In the genomic region with DNA sequence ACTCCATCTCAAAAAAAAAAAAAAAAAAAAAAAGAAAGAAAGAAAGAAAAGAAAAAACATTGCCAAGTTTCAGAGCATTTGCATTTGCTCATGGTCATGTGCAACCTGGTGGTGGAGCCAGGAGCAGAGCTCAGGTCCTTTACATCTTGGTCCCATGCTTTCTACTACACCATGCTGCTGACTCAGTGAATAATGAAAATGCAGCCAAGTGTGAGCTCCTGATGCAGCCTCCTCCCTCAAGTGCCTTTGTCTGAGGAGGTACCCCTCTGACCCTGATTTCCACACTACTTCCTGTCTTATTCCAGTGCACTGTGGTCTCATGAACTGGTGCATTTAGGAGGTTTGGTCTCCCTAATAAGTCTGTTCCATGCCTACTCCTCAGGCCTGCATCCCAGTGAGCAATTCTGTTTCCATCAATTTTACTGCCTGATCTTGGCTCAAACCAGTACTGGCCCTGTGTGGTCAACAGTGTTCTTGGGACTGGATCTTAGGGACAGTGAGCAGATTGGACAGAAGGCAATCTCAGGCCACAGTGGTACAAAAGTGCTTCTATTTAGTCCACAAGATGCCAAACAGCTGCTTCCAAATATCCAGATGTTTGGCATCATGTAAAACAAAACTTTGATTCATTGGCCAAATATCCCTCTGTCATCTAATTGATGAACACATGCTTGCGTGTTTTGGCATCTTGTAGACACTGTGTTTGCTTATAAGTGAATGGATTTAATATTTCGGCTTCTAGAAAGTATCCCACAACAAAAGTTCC, we compare ENCODE assay signal across 16 cellular contexts. TPM values are rescaled to one million over a fixed set of nuclear protein-coding genes. Genes with fewer than 3 reads are reported as not detected.
DNase-seq lines count a peak whose midpoint lies in the region; ATAC-seq and TF ChIP-seq lines count a peak whose summit lies in the region.
"Had no signal": no experiment of that assay in that cellular context is flagged by ENCODE, and none has a peak within 500 bp of the region (broad histone marks: within the 10 kb centered on the region; RNA-seq: fewer than 3 reads in every experiment).

No MANE protein-coding gene starts in this region.

- 81% methylated on average over 2 of the region's 2 CpGs for WGBS in liver
- 51% methylated on average over 2 of the region's 2 CpGs for WGBS in suprapubic skin

- no peak overlapping the region for H3K9ac ChIP-seq in liver (ENCODE audit: low read depth in 1 of 2, low read length in 2 of 2)

- no peak for TF ChIP-seq RAD21 in liver (IDR thresholded peaks at IDR 0.05)

- H3K4me3 ChIP-seq in fibroblast of the aortic adventitia (ENCODE audit: low read depth, low read length) (no peak overlapping the region), liver (ENCODE audit: low read depth in 1 of 3, low read length in 3 of 3) (no peak overlapping the region), upper lobe of right lung (no peak overlapping the region), suprapubic skin (no peak overlapping the region)

- TF ChIP-seq EP300 in suprapubic skin (IDR thresholded peaks at IDR 0.05), result no peak

- no peaks in the 10 kb centered on the region for H3K9me3 ChIP-seq in liver (ENCODE audit: control insufficient read depth in 4 of 4, low read length in 3 of 4)
- no peaks in the 10 kb centered on the region for H3K9me3 ChIP-seq in upper lobe of right lung
- H3K9me3 ChIP-seq in suprapubic skin, result no peaks in the 10 kb centered on the region

- intact Hi-C loops in upper lobe of right lung (cut with DNase I), result no loop called here

- H3K27me3 ChIP-seq in liver (ENCODE audit: control insufficient read depth in 4 of 4, insufficient read depth in 4 of 4, low read length in 3 of 4) (no peaks in the 10 kb centered on the region), upper lobe of right lung (no peaks in the 10 kb centered on the region), suprapubic skin (no peaks in the 10 kb centered on the region)

- H3K27ac ChIP-seq in liver (ENCODE audit: low read depth in 1 of 2, low read length in 2 of 2) (no peak overlapping the region), upper lobe of right lung (no peak overlapping the region), suprapubic skin (no peak overlapping the region)
- H3K27ac ChIP-seq: C4-2B had no signal

- ATAC-seq in upper lobe of right lung, result peak; percentile 23
- ATAC-seq in GM21825 (IDR thresholded peaks at IDR 0.05; ENCODE audit: unreplicated experiment), result no peak

- DNase-seq in RPMI7951 (ENCODE audit: low read depth) (peak; percentile 16), fibroblast of the aortic adventitia (ENCODE audit: low read depth) (peak; percentile 80), upper lobe of right lung (no peak), SHP77 treated with DMSO at 0.1 percent for 48 hours (lab: John Stamatoyannopoulos, UW) (no peak), suprapubic skin (ENCODE audit: low spot score in 2 of 2) (no peak)
- DNase-seq: activated CD4-positive, alpha-beta T cell treated with anti-CD3 and anti-CD28 coated beads for 1 hour; activated CD8-positive, alpha-beta memory T cell treated with anti-CD3 and anti-CD28 coated beads, Interleukin-2, amount 50 U/mL, for 4 hours; activated naive CD4-positive, alpha-beta T cell treated with Interleukin-2 at 50 U/mL for 16 hours; DMS79; effector CD4-positive, alpha-beta T cell; Kasumi-1; NCI-H1417 treated with DMSO at 0.1 percent for 48 hours; NCI-H345 had no signal

- TF ChIP-seq POLR2A in suprapubic skin (IDR thresholded peaks at IDR 0.05), result no peak

- H3K4me1 ChIP-seq in liver (ENCODE audit: control insufficient read depth in 4 of 4, insufficient read depth in 4 of 4, low read length in 3 of 4) (peaks cover 0 to 4% (median 0%) of the 10 kb centered on the region in 4 donors), upper lobe of right lung (no peaks in the 10 kb centered on the region), suprapubic skin (no peaks in the 10 kb centered on the region)

- no peaks in the 10 kb centered on the region for H3K36me3 ChIP-seq in liver (ENCODE audit: control insufficient read depth in 4 of 4, insufficient read depth in 3 of 4, low read depth in 1 of 4, low read length in 3 of 4)
- H3K36me3 ChIP-seq in upper lobe of right lung, result no peaks in the 10 kb centered on the region
- no peaks in the 10 kb centered on the region for H3K36me3 ChIP-seq in suprapubic skin

- no peak for TF ChIP-seq CTCF in fibroblast of the aortic adventitia (IDR thresholded peaks at IDR 0.05; ENCODE audit: insufficient read depth, low read length)
- TF ChIP-seq CTCF in liver (IDR thresholded peaks at IDR 0.05; ENCODE audit: low read depth, low read length, missing input control), result no peak
- TF ChIP-seq CTCF in upper lobe of right lung (IDR thresholded peaks at IDR 0.05), result no peak
- no peak for TF ChIP-seq CTCF in suprapubic skin (IDR thresholded peaks at IDR 0.05)

TF ChIP-seq in liver, 16 proteins besides CTCF, POLR2A, EP300 and RAD21:
- TF ChIP-seq HNF4G (IDR thresholded peaks at IDR 0.05) (no peak), NR2F2 (IDR thresholded peaks at IDR 0.05) (peak; percentile 55)
- TF ChIP-seq, protein P1, sequence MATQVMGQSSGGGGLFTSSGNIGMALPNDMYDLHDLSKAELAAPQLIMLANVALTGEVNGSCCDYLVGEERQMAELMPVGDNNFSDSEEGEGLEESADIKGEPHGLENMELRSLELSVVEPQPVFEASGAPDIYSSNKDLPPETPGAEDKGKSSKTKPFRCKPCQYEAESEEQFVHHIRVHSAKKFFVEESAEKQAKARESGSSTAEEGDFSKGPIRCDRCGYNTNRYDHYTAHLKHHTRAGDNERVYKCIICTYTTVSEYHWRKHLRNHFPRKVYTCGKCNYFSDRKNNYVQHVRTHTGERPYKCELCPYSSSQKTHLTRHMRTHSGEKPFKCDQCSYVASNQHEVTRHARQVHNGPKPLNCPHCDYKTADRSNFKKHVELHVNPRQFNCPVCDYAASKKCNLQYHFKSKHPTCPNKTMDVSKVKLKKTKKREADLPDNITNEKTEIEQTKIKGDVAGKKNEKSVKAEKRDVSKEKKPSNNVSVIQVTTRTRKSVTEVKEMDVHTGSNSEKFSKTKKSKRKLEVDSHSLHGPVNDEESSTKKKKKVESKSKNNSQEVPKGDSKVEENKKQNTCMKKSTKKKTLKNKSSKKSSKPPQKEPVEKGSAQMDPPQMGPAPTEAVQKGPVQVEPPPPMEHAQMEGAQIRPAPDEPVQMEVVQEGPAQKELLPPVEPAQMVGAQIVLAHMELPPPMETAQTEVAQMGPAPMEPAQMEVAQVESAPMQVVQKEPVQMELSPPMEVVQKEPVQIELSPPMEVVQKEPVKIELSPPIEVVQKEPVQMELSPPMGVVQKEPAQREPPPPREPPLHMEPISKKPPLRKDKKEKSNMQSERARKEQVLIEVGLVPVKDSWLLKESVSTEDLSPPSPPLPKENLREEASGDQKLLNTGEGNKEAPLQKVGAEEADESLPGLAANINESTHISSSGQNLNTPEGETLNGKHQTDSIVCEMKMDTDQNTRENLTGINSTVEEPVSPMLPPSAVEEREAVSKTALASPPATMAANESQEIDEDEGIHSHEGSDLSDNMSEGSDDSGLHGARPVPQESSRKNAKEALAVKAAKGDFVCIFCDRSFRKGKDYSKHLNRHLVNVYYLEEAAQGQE (IDR thresholded peaks at IDR 0.05), result no peak
- TF ChIP-seq, protein P2, sequence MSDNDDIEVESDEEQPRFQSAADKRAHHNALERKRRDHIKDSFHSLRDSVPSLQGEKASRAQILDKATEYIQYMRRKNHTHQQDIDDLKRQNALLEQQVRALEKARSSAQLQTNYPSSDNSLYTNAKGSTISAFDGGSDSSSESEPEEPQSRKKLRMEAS (IDR thresholded peaks at IDR 0.05), result no peak

RNA-seq across cellular contexts. Expression of a gene that starts 28.8 kb away (rescaled TPM):
- total RNA-seq in RPMI7951 (2014; rRNA removed; shearing (Covaris generic)), result 5.8 TPM in 2 replicates
- total RNA-seq in fibroblast of the aortic adventitia (ENCODE audit: low replicate concordance), result 8.2 and 9.5 TPM in 2 replicates
- 1 to 10 TPM; 4.2 to 6.6 TPM for total RNA-seq in liver
- 1 to 10 TPM; 2.6 TPM for polyA plus RNA-seq in liver
- total RNA-seq in upper lobe of right lung, result 32.0 TPM
- total RNA-seq in suprapubic skin, result 10 to 100 TPM; 29.1 to 44.7 (median 34.9) TPM

Comparison
In these comparisons a context has a peak if more than half of its experiments do, and no peak if none do; other contexts are left out.
1. DNase-seq: peak in RPMI7951 (single experiment) and fibroblast of the aortic adventitia (single experiment); none in upper lobe of right lung (single experiment), SHP77 treated with DMSO at 0.1 percent for 48 hours (single experiment) and suprapubic skin (0 of 2).